ENCODE assay signal across 1 cellular context in genomic region chr12:56243731-56244181, GRCh38.
TF ChIP-seq lines count a peak whose summit lies in the region.

No MANE protein-coding gene starts in this region.

TF ChIP-seq in HepG2, 621 proteins besides CTCF, POLR2A, EP300 and RAD21:
- no peak for TF ChIP-seq KMT2B (CRISPR knock-in tag; IDR thresholded peaks at IDR 0.05)
- no peak for TF ChIP-seq CEBPZ (IDR thresholded peaks at IDR 0.05; ENCODE audit: low read length)
- TF ChIP-seq ZBTB33 (CRISPR knock-in tag; IDR thresholded peaks at IDR 0.05), result peak; percentile 82
- TF ChIP-seq FOSL1 (CRISPR knock-in tag; IDR thresholded peaks at IDR 0.05; ENCODE audit: borderline replicate concordance), result no peak
- no peak for TF ChIP-seq KDM1A (CRISPR knock-in tag; IDR thresholded peaks at IDR 0.05)
- peak; percentile 75; the same call in 1 of the 2 replicates for TF ChIP-seq PATZ1 (CRISPR knock-in tag; IDR thresholded peaks at IDR 0.05)
- TF ChIP-seq PHF20 (CRISPR knock-in tag; IDR thresholded peaks at IDR 0.05), result no peak
- no peak for TF ChIP-seq ZNF788 (CRISPR knock-in tag; IDR thresholded peaks at IDR 0.05; ENCODE audit: borderline replicate concordance)
- no peak for TF ChIP-seq NCOA5 (CRISPR knock-in tag; IDR thresholded peaks at IDR 0.05)
- TF ChIP-seq ZNF225 (CRISPR knock-in tag; IDR thresholded peaks at IDR 0.05), result no peak
